Comparison of ENCODE assay signal across 9 cellular contexts in genomic region chr7:151727579-151728285, GRCh38.
DNase-seq lines count a peak whose midpoint lies in the region; ATAC-seq, FAIRE-seq and TF ChIP-seq lines count a peak whose summit lies in the region.
"Had no signal": no experiment of that assay in that cellular context is flagged by ENCODE, and none has a peak within 500 bp of the region (broad histone marks: within the 10 kb centered on the region; RNA-seq: fewer than 3 reads in every experiment).

No MANE protein-coding gene starts in this region.

- intact Hi-C loops in CD8-positive, alpha-beta T cell (cut with DNase I, micrococcal nuclease), result no loop called here
- intact Hi-C loops in PC-9 (cut with micrococcal nuclease; ENCODE audit: unreplicated experiment), result loop anchor here (1.0 to 2.0 kb wide), 4 partner anchors 18 to 95 kb away; no protein-coding TSS in a partner anchor

- H3K79me2 ChIP-seq in PC-9 (ENCODE audit: low read depth) (no peaks in the 10 kb centered on the region), keratinocyte (ENCODE audit: control insufficient read depth, insufficient read depth, low read length) (no peaks in the 10 kb centered on the region)

- H3K4me1 Mint-ChIP-seq in CD8-positive, alpha-beta T cell (ENCODE audit: low read depth), result no peaks in the 10 kb centered on the region
- H3K4me1 Mint-ChIP-seq in activated naive CD8-positive, alpha-beta T cell treated with anti-CD3 and anti-CD28 coated beads, Interleukin-2, amount 10 ng/mL, durations not matched to agents 7 days and 5 days, result peaks cover 1% of the 10 kb centered on the region

- POLR2A ChIA-PET in CD8-positive, alpha-beta T cell (lab: Charles Lee), result no interaction called here
- POLR2A ChIA-PET in PC-9 (lab: Charles Lee; ENCODE audit: unreplicated experiment), result interaction anchor here (0.6 to 1.0 kb wide), 6 partner anchors 9 to 256 kb away, joined by 3 to 18 read pairs (median 6); no protein-coding TSS in a partner anchor
- POLR2A ChIA-PET in activated naive CD8-positive, alpha-beta T cell treated with anti-CD3 and anti-CD28 coated beads, Interleukin-2, amount 10 ng/mL, durations not matched to agents 7 days and 5 days (lab: Charles Lee), result no interaction called here

- DNase-seq in CD8-positive, alpha-beta T cell, result peak in 4 of 7 experiments; percentile 8 to 52 (median 16)
- DNase-seq in H4 (ENCODE audit: low spot score) (peak; percentile 97), PC-9 (peak; percentile 97 to 100), keratinocyte (ENCODE audit: low read depth, low spot score) (peak; percentile 98), NCI-H748 treated with DMSO at 0.1 percent for 48 hours (lab: John Stamatoyannopoulos, UW) (no peak)
- no peak for DNase-seq in activated naive CD8-positive, alpha-beta T cell treated with anti-CD3 and anti-CD28 coated beads, Interleukin-2, amount 10 ng/mL, durations not matched to agents 7 days and 5 days
- DNase-seq in stimulated activated CD4-positive, alpha-beta T cell treated with anti-CD3 and anti-CD28 coated beads, Interleukin-4, amount 100 ng/mL, for 48 hours (ENCODE audit: low read depth in 2 of 2), result peak; percentile 37 to 55

- peaks cover 7% of the 10 kb centered on the region for H3K36me3 Mint-ChIP-seq in CD8-positive, alpha-beta T cell
- H3K36me3 Mint-ChIP-seq in activated naive CD8-positive, alpha-beta T cell treated with anti-CD3 and anti-CD28 coated beads, Interleukin-2, amount 10 ng/mL, durations not matched to agents 7 days and 5 days, result no peaks in the 10 kb centered on the region

- dilution Hi-C loops in keratinocyte (cut with MboI; ENCODE audit: extremely low pct_ligation_motif_present, low sequenced_read_pairs), result no loop called here

- FAIRE-seq in keratinocyte (lab: Jason Lieb, UNC), result peak; percentile 99

- no peaks in the 10 kb centered on the region for H3K9me3 ChIP-seq in CD8-positive, alpha-beta T cell (ENCODE audit: low read length)
- H3K9me3 ChIP-seq in PC-9 (ENCODE audit: insufficient read depth, low read depth), result no peaks in the 10 kb centered on the region
- H3K9me3 ChIP-seq in keratinocyte (ENCODE audit: control insufficient read depth, low read depth, low read length), result no peaks in the 10 kb centered on the region

- no peak overlapping the region for H3K4me3 Mint-ChIP-seq in CD8-positive, alpha-beta T cell
- H3K4me3 Mint-ChIP-seq in activated naive CD8-positive, alpha-beta T cell treated with anti-CD3 and anti-CD28 coated beads, Interleukin-2, amount 10 ng/mL, durations not matched to agents 7 days and 5 days, result no peak overlapping the region
- H3K4me3 Mint-ChIP-seq: naive thymus-derived CD8-positive, alpha-beta T cell had no signal

- peak; percentile 14 for ATAC-seq in CD8-positive, alpha-beta T cell
- ATAC-seq in activated naive CD8-positive, alpha-beta T cell treated with anti-CD3 and anti-CD28 coated beads, Interleukin-2, amount 10 ng/mL, durations not matched to agents 7 days and 5 days (ENCODE audit: low read depth), result peak; percentile 78
- no peak for ATAC-seq in HG02642 (IDR thresholded peaks at IDR 0.05; ENCODE audit: poor library complexity, unreplicated experiment)

- H4K20me1 ChIP-seq in PC-9 (ENCODE audit: insufficient read depth) (no peaks in the 10 kb centered on the region), keratinocyte (ENCODE audit: control insufficient read depth, extremely low read depth, insufficient read depth, low read length) (no peaks in the 10 kb centered on the region)

- CTCF ChIA-PET in CD8-positive, alpha-beta T cell (lab: Charles Lee), result interaction anchor here (1.7 kb wide), 1 partner anchor 32 kb away, joined by 4 read pairs; no protein-coding TSS in a partner anchor
- CTCF ChIA-PET in PC-9 (lab: Charles Lee), result interaction anchor here (0.7 to 1.8 kb wide), 4 partner anchors 31 to 157 kb away, joined by 3 to 4 read pairs (median 3); no protein-coding TSS in a partner anchor

- H3K9me3 Mint-ChIP-seq in CD8-positive, alpha-beta T cell, result no peaks in the 10 kb centered on the region
- H3K9me3 Mint-ChIP-seq in activated naive CD8-positive, alpha-beta T cell treated with anti-CD3 and anti-CD28 coated beads, Interleukin-2, amount 10 ng/mL, durations not matched to agents 7 days and 5 days, result no peaks in the 10 kb centered on the region

- H3K4me2 ChIP-seq in PC-9, result peak overlapping the region; percentile 81
- peak overlapping the region; percentile 67 for H3K4me2 ChIP-seq in keratinocyte (ENCODE audit: control insufficient read depth, extremely low read depth, insufficient read depth, low read depth, low read length)

- H3K9ac ChIP-seq in keratinocyte (ENCODE audit: control insufficient read depth, extremely low read depth, insufficient read depth, low read length), result peak overlapping the region; percentile 42

- peaks cover 13% of the 10 kb centered on the region for H3F3A ChIP-seq in PC-9 (ENCODE audit: insufficient read depth, low read depth)

- H3K9me2 ChIP-seq in PC-9 (ENCODE audit: insufficient read depth), result no peaks in the 10 kb centered on the region

- H3K27me3 ChIP-seq in CD8-positive, alpha-beta T cell (ENCODE audit: insufficient read depth, low read length), result no peaks in the 10 kb centered on the region
- H3K27me3 ChIP-seq in PC-9 (ENCODE audit: insufficient read depth, low read depth) (no peaks in the 10 kb centered on the region), keratinocyte (ENCODE audit: control insufficient read depth, extremely low read depth, insufficient read depth, low read length) (no peaks in the 10 kb centered on the region)

- TF ChIP-seq CTCF in CD8-positive, alpha-beta T cell (IDR thresholded peaks at IDR 0.05), result no peak
- TF ChIP-seq CTCF in PC-9 (conservative IDR thresholded peaks at IDR 0.05) (no peak), keratinocyte (optimal IDR thresholded peaks at IDR 0.05 in 1 of 3, IDR thresholded peaks at IDR 0.05 in 1 of 3, conservative IDR thresholded peaks at IDR 0.05 in 1 of 3; ENCODE audit: extremely low read depth in 1 of 3, insufficient read depth in 2 of 3, low read length in 3 of 3) (no peak)

- H2AFZ ChIP-seq in PC-9, result peak overlapping the region; percentile 66
- H2AFZ ChIP-seq in keratinocyte (ENCODE audit: control insufficient read depth, low read length), result peak overlapping the region; percentile 10

- no peaks in the 10 kb centered on the region for H3K9me1 ChIP-seq in keratinocyte (ENCODE audit: control insufficient read depth, extremely low read depth, insufficient read depth, low read length)

- no peaks in the 10 kb centered on the region for H3K4me1 ChIP-seq in CD8-positive, alpha-beta T cell (ENCODE audit: insufficient read depth, low read length)
- H3K4me1 ChIP-seq in PC-9 (replicated peaks; ENCODE audit: insufficient read depth), result peaks cover 26% of the 10 kb centered on the region
- peaks cover 18% of the 10 kb centered on the region for H3K4me1 ChIP-seq in keratinocyte (ENCODE audit: control insufficient read depth, extremely low read depth, insufficient read depth, low read length)

- H3K27ac Mint-ChIP-seq in CD8-positive, alpha-beta T cell, result no peak overlapping the region
- no peak overlapping the region for H3K27ac Mint-ChIP-seq in activated naive CD8-positive, alpha-beta T cell treated with anti-CD3 and anti-CD28 coated beads, Interleukin-2, amount 10 ng/mL, durations not matched to agents 7 days and 5 days

- H3K27me3 Mint-ChIP-seq in CD8-positive, alpha-beta T cell (ENCODE audit: low read depth), result no peaks in the 10 kb centered on the region
- no peaks in the 10 kb centered on the region for H3K27me3 Mint-ChIP-seq in activated naive CD8-positive, alpha-beta T cell treated with anti-CD3 and anti-CD28 coated beads, Interleukin-2, amount 10 ng/mL, durations not matched to agents 7 days and 5 days
- H3K27me3 Mint-ChIP-seq: naive thymus-derived CD8-positive, alpha-beta T cell had no signal

- no TSS peak for BruUV-seq in PC-9 (replicated peaks; lab: Mats Ljungman, UMichigan)

- H3K4me3 ChIP-seq in CD8-positive, alpha-beta T cell (ENCODE audit: low read depth, low read length), result no peak overlapping the region
- peak overlapping the region; percentile 39; the same call in 1 of the 2 replicates for H3K4me3 ChIP-seq in PC-9
- no peak overlapping the region for H3K4me3 ChIP-seq in keratinocyte (ENCODE audit: control insufficient read depth in 2 of 3, extremely low read depth in 1 of 3, insufficient read depth in 2 of 3, low read depth in 1 of 3, low read length in 3 of 3)

- H3K36me3 ChIP-seq in CD8-positive, alpha-beta T cell (ENCODE audit: insufficient read depth, low read length), result no peaks in the 10 kb centered on the region
- H3K36me3 ChIP-seq in PC-9 (ENCODE audit: low read depth) (no peaks in the 10 kb centered on the region), keratinocyte (ENCODE audit: control insufficient read depth in 2 of 2, extremely low read depth in 1 of 2, insufficient read depth in 2 of 2, low read length in 2 of 2) (no peaks in the 10 kb centered on the region)

- no peak overlapping the region for H3K27ac ChIP-seq in CD8-positive, alpha-beta T cell (ENCODE audit: low read depth, low read length)
- H3K27ac ChIP-seq in PC-9 (peak overlapping the region; percentile 56), keratinocyte (ENCODE audit: control insufficient read depth, insufficient read depth, low read length) (peak overlapping the region; percentile 24)

Comparison
In these comparisons a context has a peak if more than half of its experiments do, and no peak if none do; other contexts are left out.
1. DNase-seq: peak in CD8-positive, alpha-beta T cell (4 of 7), H4 (single experiment), PC-9 (2 of 2), keratinocyte (single experiment) and stimulated activated CD4-positive, alpha-beta T cell treated with anti-CD3 and anti-CD28 coated beads, Interleukin-4, amount 100 ng/mL, for 48 hours (2 of 2); none in activated naive CD8-positive, alpha-beta T cell treated with anti-CD3 and anti-CD28 coated beads, Interleukin-2, amount 10 ng/mL, durations not matched to agents 7 days and 5 days (single experiment) and NCI-H748 treated with DMSO at 0.1 percent for 48 hours (single experiment).